ENCODE assay signal across 13 cellular contexts in the genomic region with DNA sequence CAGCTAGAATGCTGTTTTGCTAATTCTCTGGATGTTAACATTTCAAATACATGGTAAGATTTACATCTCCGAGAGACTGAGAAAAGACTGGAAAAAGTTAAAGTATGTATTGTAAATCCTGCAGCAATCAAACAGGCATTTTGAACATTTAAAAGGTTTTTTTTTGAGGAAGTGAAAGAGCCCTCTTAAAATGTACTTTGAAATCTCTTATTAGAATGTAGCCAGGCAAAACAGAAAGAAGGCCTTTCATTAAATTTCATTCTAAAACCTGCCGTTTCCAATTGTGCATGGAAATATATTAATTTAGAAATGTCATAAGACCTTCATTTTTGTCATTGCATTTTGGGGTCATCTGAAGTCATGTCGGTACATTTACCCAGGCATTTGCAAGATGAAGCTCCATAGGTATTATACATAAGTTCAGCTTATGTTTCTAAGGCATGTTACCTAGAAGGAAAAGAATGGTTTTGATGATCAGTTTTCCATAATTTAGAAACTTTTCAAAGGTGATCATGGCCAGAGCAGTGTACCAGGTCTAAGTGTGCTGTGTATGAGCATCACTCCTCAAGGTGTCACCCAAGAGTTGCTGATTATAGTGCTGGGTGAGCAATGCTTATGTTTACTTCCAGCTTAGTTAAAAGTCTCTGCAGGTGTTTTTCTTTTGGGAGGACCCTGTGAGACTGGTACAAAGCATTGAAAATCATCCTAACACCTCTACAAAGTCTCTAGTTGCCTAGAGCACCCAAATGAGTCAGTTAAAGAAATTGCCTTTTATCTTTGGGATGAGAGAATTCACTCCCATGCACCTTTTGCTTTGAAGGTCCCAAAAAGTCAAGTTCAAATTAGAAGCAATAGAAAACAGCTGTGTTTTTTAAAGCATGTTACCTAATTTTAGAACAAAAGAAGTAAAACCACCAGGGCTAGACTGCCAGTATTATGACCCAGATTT. TPM values are rescaled to one million over a fixed set of nuclear protein-coding genes. Genes with fewer than 3 reads are reported as not detected.
DNase-seq lines count a peak whose midpoint lies in the region; ATAC-seq and TF ChIP-seq lines count a peak whose summit lies in the region.
"Had no signal": no experiment of that assay in that cellular context is flagged by ENCODE, and none has a peak within 500 bp of the region (broad histone marks: within the 10 kb centered on the region; RNA-seq: fewer than 3 reads in every experiment).

No MANE protein-coding gene starts in this region.

- H3K27me3 ChIP-seq in OCI-LY1 (ENCODE audit: insufficient read depth, low read length), result no peaks in the 10 kb centered on the region
- H3K27me3 ChIP-seq in GM23248 (replicated peaks; ENCODE audit: insufficient read depth), result no peaks in the 10 kb centered on the region
- H3K27me3 ChIP-seq: tibial nerve had no signal

- H3F3A ChIP-seq in OCI-LY1 (ENCODE audit: insufficient read depth, low read length) (0 out of 2 replicates have a peak, but pooled peaks cover 2% of the 10 kb centered on the region), GM23248 (ENCODE audit: insufficient read depth) (no peaks in the 10 kb centered on the region)

- H3K9me3 ChIP-seq in OCI-LY1 (ENCODE audit: low read length) (peaks cover 30% of the 10 kb centered on the region), GM23248 (ENCODE audit: low read depth) (no peaks in the 10 kb centered on the region)

- no peaks in the 10 kb centered on the region for H3K27me3 Mint-ChIP-seq in activated CD4-positive, alpha-beta T cell treated with anti-CD3 and anti-CD28 coated beads for 36 hours
- H3K27me3 Mint-ChIP-seq in naive B cell, result no peaks in the 10 kb centered on the region

- H3K4me1 ChIP-seq in OCI-LY1 (ENCODE audit: insufficient read depth, low read length, severe bottlenecking) (peaks cover 11% of the 10 kb centered on the region), GM23248 (ENCODE audit: insufficient read depth) (no peaks in the 10 kb centered on the region)
- H3K4me1 ChIP-seq: tibial nerve had no signal

- H3K36me3 Mint-ChIP-seq in activated CD4-positive, alpha-beta T cell treated with anti-CD3 and anti-CD28 coated beads for 36 hours (ENCODE audit: low read depth), result peaks cover 66% of the 10 kb centered on the region
- H3K36me3 Mint-ChIP-seq in naive B cell, result peaks cover 0 to 18% of the 10 kb centered on the region in 2 donors

- H3K27ac Mint-ChIP-seq in activated CD4-positive, alpha-beta T cell treated with anti-CD3 and anti-CD28 coated beads for 36 hours, result no peak overlapping the region
- peak overlapping the region; percentile 7 to 93 (median 76) for H3K27ac Mint-ChIP-seq in naive B cell
- H3K27ac Mint-ChIP-seq: nephron progenitor cell had no signal

- CTCF ChIA-PET in activated CD4-positive, alpha-beta T cell treated with anti-CD3 and anti-CD28 coated beads for 36 hours (lab: Charles Lee), result interaction anchor here (0.7 to 1.4 kb wide), 2 partner anchors 10 to 29 kb away, joined by 4 to 5 read pairs; no protein-coding TSS in a partner anchor

- peaks cover 83% of the 10 kb centered on the region for H3K36me3 ChIP-seq in OCI-LY1 (ENCODE audit: insufficient read depth, low read length)
- 0 out of 2 replicates have a peak, but pooled peaks cover 4% of the 10 kb centered on the region for H3K36me3 ChIP-seq in GM23248 (ENCODE audit: low read depth)

- no peak overlapping the region for H3K4me3 Mint-ChIP-seq in activated CD4-positive, alpha-beta T cell treated with anti-CD3 and anti-CD28 coated beads for 36 hours
- H3K4me3 Mint-ChIP-seq in naive B cell, result peak overlapping the region in 6 of 8 donors; percentile 19 to 53 (median 39)
- H3K4me3 Mint-ChIP-seq: nephron progenitor cell had no signal

- H3K27ac ChIP-seq in OCI-LY1 (ENCODE audit: low read depth, low read length, poor library complexity, severe bottlenecking), result peak overlapping the region; percentile 60
- H3K27ac ChIP-seq in GM23248, result no peak overlapping the region
- H3K27ac ChIP-seq: tibial nerve had no signal

- peaks cover 95% of the 10 kb centered on the region for H3K79me2 ChIP-seq in OCI-LY1 (ENCODE audit: insufficient read depth, low read length)
- H3K79me2 ChIP-seq in GM23248 (ENCODE audit: insufficient read depth), result peaks cover 91% of the 10 kb centered on the region

- TF ChIP-seq CTCF in OCI-LY1 (IDR thresholded peaks at IDR 0.05; ENCODE audit: low read length), result peak; percentile 24; the same call in 1 of the 2 replicates

- H3K4me2 ChIP-seq in OCI-LY1 (ENCODE audit: low read length) (no peak overlapping the region; the same call in 1 of the 2 replicates), GM23248 (ENCODE audit: unreplicated experiment) (no peak overlapping the region)

- intact Hi-C loops in activated CD4-positive, alpha-beta T cell treated with anti-CD3 and anti-CD28 coated beads for 36 hours (cut with DNase I, micrococcal nuclease), result loop anchor here in 1 of 2 experiments (10.0 kb wide), 1 partner anchor 384 kb away; no protein-coding TSS in a partner anchor

- in situ Hi-C loops in GM23248 (cut with MboI), result no loop called here

- H4K20me1 ChIP-seq in OCI-LY1 (ENCODE audit: insufficient read depth, low read length) (no peaks in the 10 kb centered on the region), GM23248 (ENCODE audit: insufficient read depth) (no peaks in the 10 kb centered on the region)

- POLR2A ChIA-PET in activated CD4-positive, alpha-beta T cell treated with anti-CD3 and anti-CD28 coated beads for 36 hours (lab: Charles Lee), result no interaction called here

- H3K9me2 ChIP-seq in OCI-LY1 (ENCODE audit: low read depth, low read length), result no peaks in the 10 kb centered on the region
- H3K9me2 ChIP-seq in GM23248 (ENCODE audit: insufficient read depth), result no peaks in the 10 kb centered on the region; the same call in 1 of the 2 replicates

- H3K4me3 ChIP-seq in OCI-LY1 (ENCODE audit: low read depth, low read length, poor library complexity, severe bottlenecking) (no peak overlapping the region), GM23248 (no peak overlapping the region)
- H3K4me3 ChIP-seq: tibial nerve had no signal

- 96 to 99% methylated on average over 3 of the region's 3 CpGs for WGBS in GM23248 (ENCODE audit: low coverage in 1 of 2, low lambda C conversion rate in 2 of 2, missing lambda C conversion rate in 2 of 2), 2 experiments

- H2AFZ ChIP-seq in OCI-LY1 (ENCODE audit: low read length) (no peak overlapping the region), GM23248 (no peak overlapping the region)

- H3K9ac ChIP-seq in OCI-LY1 (ENCODE audit: low read length) (no peak overlapping the region), GM23248 (no peak overlapping the region)

- no peak for DNase-seq in activated CD4-positive, alpha-beta T cell treated with anti-CD3 and anti-CD28 coated beads for 36 hours
- DNase-seq in activated CD4-positive, alpha-beta T cell treated with anti-CD3 and anti-CD28 coated beads for 1 hour, result no peak
- peak; percentile 31 for DNase-seq in naive B cell
- DNase-seq in NCI-H2171 treated with DMSO at 0.1 percent for 48 hours (lab: John Stamatoyannopoulos, UW), result no peak
- DNase-seq in GM23248, result no peak
- no peak for DNase-seq in activated CD4-positive, alpha-beta T cell treated with anti-CD3 and anti-CD28 coated beads, Interleukin-2, amount 50 U/mL, for 1 hour
- DNase-seq: ACHN; activated T-cell treated with anti-CD3 and anti-CD28 coated beads, Interleukin-2, amount 50 U/mL, for 48 hours; nephron progenitor cell had no signal

- H3K4me1 Mint-ChIP-seq in activated CD4-positive, alpha-beta T cell treated with anti-CD3 and anti-CD28 coated beads for 36 hours, result peaks cover 8% of the 10 kb centered on the region
- H3K4me1 Mint-ChIP-seq in naive B cell, result peaks cover 21 to 49% (median 36%) of the 10 kb centered on the region in 3 donors
- H3K4me1 Mint-ChIP-seq: nephron progenitor cell had no signal

- peaks cover 22% of the 10 kb centered on the region for H3K9me3 Mint-ChIP-seq in activated CD4-positive, alpha-beta T cell treated with anti-CD3 and anti-CD28 coated beads for 36 hours (ENCODE audit: low read depth)
- peaks cover 0 to 16% (median 11%) of the 10 kb centered on the region in 7 donors for H3K9me3 Mint-ChIP-seq in naive B cell

- peak; percentile 42 for ATAC-seq in activated CD4-positive, alpha-beta T cell treated with anti-CD3 and anti-CD28 coated beads for 36 hours
- ATAC-seq in HG02678 (IDR thresholded peaks at IDR 0.05; ENCODE audit: unreplicated experiment) (peak; percentile 56), naive B cell (ENCODE audit: low read depth in 2 of 2) (peak; percentile 69 to 77)
- ATAC-seq: left lobe of liver had no signal

RNA-seq across cellular contexts. Expression of a gene that starts 7.1 kb away (rescaled TPM):
- 10 to 100 TPM; 23.5 to 25.5 TPM for total RNA-seq in activated CD4-positive, alpha-beta T cell treated with anti-CD3 and anti-CD28 coated beads for 36 hours
- polyA plus RNA-seq in naive B cell (ENCODE audit: low read depth in 6 of 6), result 1 to 10 TPM; 4.6 to 8.7 (median 7.6) TPM
- 3.2 and 4.9 TPM in 2 replicates for total RNA-seq in GM23248 (2014; rRNA removed; shearing (Covaris generic))
- polyA plus RNA-seq in GM23248 (2016; fragmentation: Nextera tagmentation; extraction: Ambion mirVana), result 3.1 and 3.3 TPM in 2 replicates
